ENCODE assay signal across 8 cellular contexts in genomic region chr5:131262953-131263541, GRCh38. TPM values are rescaled to one million over a fixed set of nuclear protein-coding genes. Genes with fewer than 3 reads are reported as not detected.
DNase-seq lines count a peak whose midpoint lies in the region; ATAC-seq and TF ChIP-seq lines count a peak whose summit lies in the region.

No MANE protein-coding gene starts in this region.

- H3K9me3 ChIP-seq in cardiac muscle cell (ENCODE audit: low read depth) (no peaks in the 10 kb centered on the region), Panc1 (ENCODE audit: control insufficient read depth, insufficient read depth, low read depth, low read length) (no peaks in the 10 kb centered on the region)
- H3K9me3 ChIP-seq in effector memory CD4-positive, alpha-beta T cell (ENCODE audit: control insufficient read depth, low read length) = no peaks in the 10 kb centered on the region

- BruUV-seq in Panc1 (replicated peaks; lab: Mats Ljungman, UMichigan) = TSS peak; percentile 96

- no peak for ATAC-seq in Right ventricle myocardium inferior
- peak; percentile 9 for ATAC-seq in HG02870 (IDR thresholded peaks at IDR 0.05; ENCODE audit: unreplicated experiment)
- peak; percentile 19; the same call in 1 of the 2 replicates for ATAC-seq in Panc1

- CTCF ChIA-PET in Panc1 (lab: Charles Lee) = no interaction called here

- TF ChIP-seq CTCF in cardiac muscle cell (IDR thresholded peaks at IDR 0.05; ENCODE audit: low read depth, low read length) (no peak), Panc1 (IDR thresholded peaks at IDR 0.05) (no peak), nephron (IDR thresholded peaks at IDR 0.05; ENCODE audit: unreplicated experiment in 3 of 3) (no peak)

- H3K4me3 Mint-ChIP-seq in nephron = peak overlapping the region; percentile 75 to 86 (median 82)

- H3K36me3 Mint-ChIP-seq in nephron (ENCODE audit: low read depth) = no peaks in the 10 kb centered on the region

- POLR2A ChIA-PET in Panc1 (lab: Charles Lee) = interaction anchor here (0.7 kb wide), 2 partner anchors 43 to 991 kb away, joined by 4 to 5 read pairs; no protein-coding TSS in a partner anchor

- no peaks in the 10 kb centered on the region for H3K36me3 ChIP-seq in cardiac muscle cell
- no peaks in the 10 kb centered on the region for H3K36me3 ChIP-seq in Panc1 (ENCODE audit: control insufficient read depth, insufficient read depth, low read length)
- H3K36me3 ChIP-seq in effector memory CD4-positive, alpha-beta T cell (ENCODE audit: control insufficient read depth, insufficient read depth, low read length) = peaks cover 8% of the 10 kb centered on the region

- DNase-seq in cardiac muscle cell (ENCODE audit: low read depth in 1 of 2, low spot score in 1 of 2) = peak in 1 of 2 donors; percentile 17
- no peak for DNase-seq in Right ventricle myocardium inferior (ENCODE audit: missing footprints)
- DNase-seq in Panc1 (ENCODE audit: low read depth, low spot score) = no peak
- no peak for DNase-seq in effector memory CD4-positive, alpha-beta T cell
- DNase-seq in NCI-H1436 treated with DMSO at 0.1 percent for 48 hours (lab: John Stamatoyannopoulos, UW) = no peak
- DNase-seq in NCI-H2029 (lab: John Stamatoyannopoulos, UW) = no peak

- H3K27me3 ChIP-seq in cardiac muscle cell (no peaks in the 10 kb centered on the region), Panc1 (ENCODE audit: control insufficient read depth, insufficient read depth, low read length) (no peaks in the 10 kb centered on the region)
- H3K27me3 ChIP-seq in effector memory CD4-positive, alpha-beta T cell (replicated peaks; ENCODE audit: control insufficient read depth, insufficient read depth, low read length, poor library complexity, severe bottlenecking) = no peaks in the 10 kb centered on the region

- H3K4me1 ChIP-seq in cardiac muscle cell (ENCODE audit: low read depth) = peaks cover 11% of the 10 kb centered on the region
- H3K4me1 ChIP-seq in Panc1 (ENCODE audit: control insufficient read depth, insufficient read depth, low read length) = peaks cover 3% of the 10 kb centered on the region; the same call in 1 of the 2 replicates
- H3K4me1 ChIP-seq in effector memory CD4-positive, alpha-beta T cell (ENCODE audit: control insufficient read depth, insufficient read depth, low read length, poor library complexity, severe bottlenecking) = peaks cover 23% of the 10 kb centered on the region

- no peaks in the 10 kb centered on the region for H3K9me3 Mint-ChIP-seq in nephron

- H3K27me3 Mint-ChIP-seq in nephron (ENCODE audit: low read depth) = no peaks in the 10 kb centered on the region

- H3K27ac ChIP-seq in cardiac muscle cell = peak overlapping the region; percentile 90
- peak overlapping the region; percentile 95 for H3K27ac ChIP-seq in Panc1 (ENCODE audit: low read length)
- H3K27ac ChIP-seq in effector memory CD4-positive, alpha-beta T cell (ENCODE audit: insufficient read depth, low read length, poor library complexity, severe bottlenecking) = peak overlapping the region; percentile 98

- H3K4me3 ChIP-seq in cardiac muscle cell (peak overlapping the region; percentile 86), Panc1 (ENCODE audit: low read depth in 2 of 2, low read length in 2 of 2) (peak overlapping the region; percentile 70 to 80)
- peak overlapping the region; percentile 99 for H3K4me3 ChIP-seq in effector memory CD4-positive, alpha-beta T cell (ENCODE audit: insufficient read depth, low read depth, low read length, poor library complexity, severe bottlenecking)

- intact Hi-C loops in Right ventricle myocardium inferior (cut with DNase I) (loop anchor here (5.0 to 10.0 kb wide), 2 partner anchors 112 to 154 kb away; no protein-coding TSS in a partner anchor), Panc1 (cut with micrococcal nuclease; ENCODE audit: unreplicated experiment) (loop anchor here (10.0 kb wide), 1 partner anchor 98 kb away; the partner anchor contains the start of gene HINT1)

- in situ Hi-C loops in Panc1 (cut with HindIII; ENCODE audit: low pct_unique_long_range_greater_than_20kb, low sequenced_read_pairs) = no loop called here

- H3K27ac Mint-ChIP-seq in nephron = peak overlapping the region; percentile 75 to 96 (median 88)

- H3K4me1 Mint-ChIP-seq in nephron = peaks cover 21% of the 10 kb centered on the region

RNA-seq across cellular contexts. Expression of gene CDC42SE2, which starts 0.8 kb away (rescaled TPM):
- 14.1 and 15.2 TPM in 2 replicates for total RNA-seq in cardiac muscle cell
- polyA plus RNA-seq in cardiac muscle cell = 24.1 and 26.5 TPM in 2 replicates
- 11.6 TPM for total RNA-seq in Right ventricle myocardium inferior
- 46.1 TPM for total RNA-seq in Panc1 (2021; ENCODE audit: unreplicated experiment)
- 21.8 TPM for polyA plus RNA-seq in Panc1 (2012; ENCODE audit: insufficient read length)
